2 cellular contexts compared by ENCODE assay signal in the genomic region with DNA sequence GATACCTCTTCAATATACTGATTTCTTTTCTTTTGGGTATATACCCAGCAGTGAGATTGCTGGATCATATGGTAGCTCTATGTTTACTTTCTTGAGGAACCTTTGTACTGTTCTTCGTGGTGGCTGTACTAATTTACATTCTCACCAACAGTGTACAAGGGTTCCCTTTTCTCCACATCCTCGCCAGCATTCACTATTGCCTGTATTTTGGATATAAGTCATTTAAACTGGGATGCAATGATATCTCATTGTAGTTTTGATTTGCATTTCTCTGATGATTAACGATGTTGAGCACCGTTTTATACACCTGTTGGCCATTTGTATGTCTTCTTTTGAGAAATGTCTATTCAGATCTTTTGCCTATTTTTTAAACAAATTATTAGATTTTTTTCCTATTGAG. TPM values are rescaled to one million over a fixed set of nuclear protein-coding genes. Genes with fewer than 3 reads are reported as not detected.
"Had no signal": no experiment of that assay in that cellular context is flagged by ENCODE, and none has a peak within 500 bp of the region (broad histone marks: within the 10 kb centered on the region; RNA-seq: fewer than 3 reads in every experiment).

No MANE protein-coding gene starts in this region.

RNA-seq across cellular contexts. Expression of a gene that starts 30.4 kb away (rescaled TPM):
- total RNA-seq: MCF 10A, NCI-H460 had no signal
